Comparison of ENCODE assay signal across 13 cellular contexts in the genomic region with DNA sequence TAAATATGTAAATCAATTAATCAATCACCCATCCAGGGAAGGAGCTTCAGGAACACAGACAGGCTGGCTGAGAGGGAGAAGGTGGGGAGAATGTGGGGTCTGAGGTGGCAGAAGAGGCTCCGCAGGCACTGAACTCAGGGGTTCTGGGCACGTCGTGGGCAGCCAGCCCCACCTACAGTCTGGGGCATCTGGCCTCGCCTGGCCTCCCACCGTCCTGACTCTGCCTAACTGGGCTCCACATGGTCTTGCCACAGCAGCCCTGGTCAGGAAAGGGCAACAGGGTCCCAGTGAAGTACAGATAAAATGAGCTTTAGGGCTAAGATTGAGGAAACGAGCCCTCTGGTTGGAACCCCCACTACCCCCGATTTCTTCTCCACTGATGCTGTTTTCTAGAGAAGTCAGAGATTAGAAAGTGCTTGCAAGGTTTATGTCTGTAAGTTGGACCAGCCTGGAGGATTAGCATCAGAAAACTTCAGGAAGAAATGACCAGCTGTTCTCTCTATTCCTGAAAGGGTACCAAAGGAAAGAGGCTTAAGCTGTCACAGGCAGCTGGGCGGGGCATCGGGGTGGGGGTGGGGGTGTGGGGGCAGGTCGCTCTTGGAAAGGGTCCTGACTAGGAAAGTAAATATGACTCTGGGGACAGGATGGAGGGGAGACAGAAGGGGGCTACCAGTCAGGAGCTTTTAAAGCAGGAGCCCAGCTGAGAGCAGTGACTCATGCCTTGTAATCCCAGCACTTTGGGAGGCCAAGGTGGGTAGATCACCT.
"Had no signal": no experiment of that assay in that cellular context is flagged by ENCODE, and none has a peak within 500 bp of the region (broad histone marks: within the 10 kb centered on the region; RNA-seq: fewer than 3 reads in every experiment).

No MANE protein-coding gene starts in this region.

- DNase-seq: activated gamma-delta T cell; activated T-cell treated with anti-CD3 and anti-CD28 coated beads, Interleukin-2, amount 50 U/mL, for 72 hours; adrenal gland; effector CD8-positive, alpha-beta T cell; mesenchymal stem cell; naive thymus-derived CD8-positive, alpha-beta T cell; stimulated activated CD4-positive, alpha-beta T cell treated with anti-CD3 and anti-CD28 coated beads, Interleukin-4, amount 100 ng/mL, for 4 hours; T-helper 1 cell; T1000; upper lobe of right lung had no signal

- ATAC-seq: activated naive CD4-positive, alpha-beta T cell treated with anti-CD3 and anti-CD28 coated beads, Interleukin-2, amount 50 U/mL, for 72 hours; activated T-cell treated with anti-CD3 and anti-CD28 coated beads, Interleukin-2, amount 50 U/mL, for 72 hours; naive thymus-derived CD8-positive, alpha-beta T cell; sciatic nerve; stimulated activated memory B cell treated with anti-CD40 and anti-IgM and Interleukin-4, amounts not matched to agents 10 μg/mL and 1 μg/mL and 100 μg/mL, for 72 hours; upper lobe of right lung had no signal
